ENCODE assay signal across 27 cellular contexts in genomic region chr2:188134241-188134640, GRCh38.
"Had no signal": no experiment of that assay in that cellular context is flagged by ENCODE, and none has a peak within 500 bp of the region (broad histone marks: within the 10 kb centered on the region; RNA-seq: fewer than 3 reads in every experiment).

No MANE protein-coding gene starts in this region.

- DNase-seq: activated B cell treated with CpG ODN at 0.5 μM for 24 hours; activated CD4-positive, alpha-beta T cell treated with anti-CD3 and anti-CD28 coated beads for 48 hours; activated CD4-positive, alpha-beta T cell treated with anti-CD3 and anti-CD28 coated beads, Interleukin-2, amount 50 U/mL, for 1 hour; activated CD4-positive, alpha-beta T cell treated with anti-CD3 and anti-CD28 coated beads, Interleukin-2, amount 50 U/mL, for 48 hours; activated CD8-positive, alpha-beta memory T cell treated with anti-CD3 and anti-CD28 coated beads for 24 hours; activated CD8-positive, alpha-beta T cell treated with anti-CD3 and anti-CD28 coated beads for 36 hours; activated effector memory CD4-positive, alpha-beta T cell treated with Interleukin-2 at 50 U/mL for 16 hours; activated naive CD4-positive, alpha-beta T cell treated with anti-CD3 and anti-CD28 coated beads for 36 hours; activated naive CD8-positive, alpha-beta T cell treated with anti-CD3 and anti-CD28 coated beads for 36 hours; activated naive CD8-positive, alpha-beta T cell treated with anti-CD3 and anti-CD28 coated beads, Interleukin-2, amount 50 U/mL, for 24 hours; activated T-cell treated with anti-CD3 and anti-CD28 coated beads, Interleukin-2, amount 50 U/mL, for 4 hours; adrenal gland; amygdala; aorta; effector CD4-positive, alpha-beta T cell; effector memory CD8-positive, alpha-beta T cell; esophagus squamous epithelium; foreskin melanocyte; head of caudate nucleus; T-helper 1 cell; T-helper 17 cell; T1000; WERI-Rb-1 had no signal

- H3K36me3 ChIP-seq: adrenal gland, esophagus squamous epithelium, WERI-Rb-1 had no signal

- H3K9me3 ChIP-seq: adrenal gland, esophagus squamous epithelium had no signal

- ATAC-seq: activated CD4-positive, CD25-positive, alpha-beta regulatory T cell treated with anti-CD3 and anti-CD28 coated beads, Interleukin-2, amount 50 U/mL, for 24 hours; activated CD8-positive, alpha-beta T cell treated with anti-CD3 and anti-CD28 coated beads for 36 hours; activated naive CD8-positive, alpha-beta T cell treated with anti-CD3 and anti-CD28 coated beads, Interleukin-2, amount 50 U/mL, for 24 hours; activated T-cell treated with anti-CD3 and anti-CD28 coated beads, Interleukin-2, amount 50 U/mL, for 4 hours; activated T-helper 17 cell treated with anti-CD3 and anti-CD28 coated beads, Interleukin-2, amount 50 U/mL, for 72 hours; effector memory CD8-positive, alpha-beta T cell; T-helper 17 cell had no signal

- H3K27ac ChIP-seq: adrenal gland, coronary artery, epithelial cell of prostate, esophagus squamous epithelium, WERI-Rb-1 had no signal

- H3K4me3 ChIP-seq: adrenal gland, coronary artery, esophagus squamous epithelium had no signal

- H3K27me3 ChIP-seq: adrenal gland, esophagus squamous epithelium had no signal

- H3K4me1 ChIP-seq: adrenal gland, esophagus squamous epithelium had no signal
